Comparison of ENCODE assay signal across 8 cellular contexts in the genomic region with DNA sequence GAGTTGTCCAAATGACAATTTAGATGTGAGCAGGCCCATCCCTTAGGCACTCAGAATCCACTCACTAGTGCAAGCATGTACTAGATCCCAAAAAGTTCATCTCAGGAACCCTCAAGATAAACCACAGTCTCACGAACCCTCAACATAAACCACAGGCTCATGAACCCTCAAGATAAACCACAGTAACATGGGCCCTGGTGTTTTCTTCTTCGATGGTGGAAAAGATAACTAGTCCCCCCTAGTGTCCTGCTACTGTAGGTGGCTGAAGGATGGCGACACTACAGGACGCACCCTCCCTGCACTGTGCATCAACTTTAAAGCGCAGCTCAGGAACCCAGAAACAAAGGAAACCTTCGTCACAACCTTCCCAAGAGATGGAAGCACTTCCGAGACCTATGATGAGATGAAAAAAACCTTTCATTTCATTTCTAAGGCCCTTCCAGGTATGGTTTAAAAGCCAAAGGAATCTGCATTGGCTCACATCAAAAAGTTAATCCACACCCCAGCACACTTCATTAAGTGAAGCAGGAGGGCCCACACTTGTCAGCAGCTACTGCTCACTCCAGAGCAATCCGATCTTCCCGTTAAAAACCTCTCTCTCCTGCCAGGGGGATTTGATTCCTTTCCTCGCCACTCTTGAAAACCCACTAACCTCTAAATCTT. TPM values are rescaled to one million over a fixed set of nuclear protein-coding genes. Genes with fewer than 3 reads are reported as not detected.
DNase-seq lines count a peak whose midpoint lies in the region; ATAC-seq, FAIRE-seq and TF ChIP-seq lines count a peak whose summit lies in the region.

No MANE protein-coding gene starts in this region.

- peaks cover 2% of the 10 kb centered on the region for H3K79me2 ChIP-seq in keratinocyte (ENCODE audit: control insufficient read depth, insufficient read depth, low read length)

- intact Hi-C loops in Right ventricle myocardium superior (cut with DNase I): loop anchor here (10.0 kb wide), 2 partner anchors 143 to 263 kb away; no protein-coding TSS in a partner anchor

- no peak overlapping the region for H3K4me2 ChIP-seq in keratinocyte (ENCODE audit: control insufficient read depth, extremely low read depth, insufficient read depth, low read depth, low read length)

- H3K27me3 ChIP-seq in cardiac muscle cell (no peaks in the 10 kb centered on the region), keratinocyte (ENCODE audit: control insufficient read depth, extremely low read depth, insufficient read depth, low read length) (no peaks in the 10 kb centered on the region)

- peak; percentile 32 for FAIRE-seq in keratinocyte (lab: Jason Lieb, UNC)
- no peak for FAIRE-seq in urothelium cell line (lab: Jason Lieb, UNC)

- H3K9me3 ChIP-seq in cardiac muscle cell (ENCODE audit: low read depth) (no peaks in the 10 kb centered on the region), keratinocyte (ENCODE audit: control insufficient read depth, low read depth, low read length) (no peaks in the 10 kb centered on the region)

- H3K4me1 ChIP-seq in cardiac muscle cell (ENCODE audit: low read depth): peaks cover 13% of the 10 kb centered on the region
- peaks cover 13% of the 10 kb centered on the region for H3K4me1 ChIP-seq in keratinocyte (ENCODE audit: control insufficient read depth, extremely low read depth, insufficient read depth, low read length)

- H2AFZ ChIP-seq in keratinocyte (ENCODE audit: control insufficient read depth, low read length): no peak overlapping the region

- TF ChIP-seq CTCF in cardiac muscle cell (IDR thresholded peaks at IDR 0.05; ENCODE audit: low read depth, low read length) (no peak), keratinocyte (optimal IDR thresholded peaks at IDR 0.05 in 1 of 3, IDR thresholded peaks at IDR 0.05 in 1 of 3, conservative IDR thresholded peaks at IDR 0.05 in 1 of 3; ENCODE audit: extremely low read depth in 1 of 3, insufficient read depth in 2 of 3, low read length in 3 of 3) (peak in 2 of 3 experiments; percentile 13 to 53)

- H3K36me3 ChIP-seq in cardiac muscle cell (no peaks in the 10 kb centered on the region), keratinocyte (ENCODE audit: control insufficient read depth in 2 of 2, extremely low read depth in 1 of 2, insufficient read depth in 2 of 2, low read length in 2 of 2) (no peaks in the 10 kb centered on the region)

- H3K4me3 ChIP-seq in cardiac muscle cell: peak overlapping the region; percentile 94
- no peak overlapping the region for H3K4me3 ChIP-seq in keratinocyte (ENCODE audit: control insufficient read depth in 2 of 3, extremely low read depth in 1 of 3, insufficient read depth in 2 of 3, low read depth in 1 of 3, low read length in 3 of 3)

- peaks cover 2% of the 10 kb centered on the region for H3K9me1 ChIP-seq in keratinocyte (ENCODE audit: control insufficient read depth, extremely low read depth, insufficient read depth, low read length)

- dilution Hi-C loops in keratinocyte (cut with MboI; ENCODE audit: extremely low pct_ligation_motif_present, low sequenced_read_pairs): no loop called here

- peaks cover 6% of the 10 kb centered on the region for H4K20me1 ChIP-seq in keratinocyte (ENCODE audit: control insufficient read depth, extremely low read depth, insufficient read depth, low read length)

- ATAC-seq in Right ventricle myocardium superior (ENCODE audit: poor library complexity) (no peak), HG02763 (IDR thresholded peaks at IDR 0.05; ENCODE audit: unreplicated experiment) (no peak)

- H3K9ac ChIP-seq in keratinocyte (ENCODE audit: control insufficient read depth, extremely low read depth, insufficient read depth, low read length): no peak overlapping the region

- no peak for DNase-seq in cardiac muscle cell (ENCODE audit: low read depth in 1 of 2, low spot score in 1 of 2)
- DNase-seq in Right ventricle myocardium superior: no peak
- DNase-seq in SHP77 treated with DMSO at 0.1 percent for 48 hours (lab: John Stamatoyannopoulos, UW): peak; percentile 2
- DNase-seq in keratinocyte (ENCODE audit: low read depth, low spot score): no peak
- peak; percentile 16 for DNase-seq in urothelium cell line (ENCODE audit: low spot score)
- no peak for DNase-seq in NCI-H2107 treated with DMSO at 0.1 percent for 48 hours (lab: John Stamatoyannopoulos, UW; ENCODE audit: unreplicated experiment)
- no peak for DNase-seq in cortex of kidney (lab: John Stamatoyannopoulos, UW)

- H3K27ac ChIP-seq in cardiac muscle cell (no peak overlapping the region), keratinocyte (ENCODE audit: control insufficient read depth, insufficient read depth, low read length) (no peak overlapping the region)

RNA-seq across cellular contexts. Expression of a gene that starts 2.4 kb away (rescaled TPM):
- 23.0 and 34.3 TPM in 2 replicates for total RNA-seq in cardiac muscle cell
- polyA plus RNA-seq in cardiac muscle cell: 18.4 and 23.2 TPM in 2 replicates
- total RNA-seq in Right ventricle myocardium superior: 140 TPM
- 4.5 to 6.5 TPM (median 5.8 TPM) in 3 replicates for polyA plus RNA-seq in keratinocyte
- 2.3 TPM for polyA plus RNA-seq in keratinocyte (2011; ENCODE audit: low read depth)
- polyA plus RNA-seq in keratinocyte (2011; cell fraction: cytosol; rRNA removed): 5.4 and 5.5 TPM in 2 replicates
- polyA plus RNA-seq in keratinocyte (2011; cell fraction: nucleus; rRNA removed): 8.8 and 11.6 TPM in 2 replicates
- polyA plus RNA-seq in keratinocyte (2012; ENCODE audit: low replicate concordance): 4.2 and 6.3 TPM in 2 replicates
- 13.2 to 16.0 TPM (median 15.6 TPM) in 3 replicates for polyA minus RNA-seq in keratinocyte
- polyA minus RNA-seq in keratinocyte (2011; cell fraction: cytosol; rRNA and poly(A)+ RNA removed): 8.4 TPM
- 14.0 and 26.7 TPM in 2 replicates for polyA minus RNA-seq in keratinocyte (2011; cell fraction: nucleus; rRNA and poly(A)+ RNA removed)

Comparison
In these comparisons a context has a peak if more than half of its experiments do, and no peak if none do; other contexts are left out.
1. DNase-seq: peak in SHP77 treated with DMSO at 0.1 percent for 48 hours (single experiment) and urothelium cell line (single experiment); none in cardiac muscle cell (0 of 2), Right ventricle myocardium superior (single experiment), keratinocyte (single experiment), NCI-H2107 treated with DMSO at 0.1 percent for 48 hours (single experiment) and cortex of kidney (single experiment).